ENCODE assay signal across 1 cellular context in genomic region chr22:37107779-37108621, GRCh38.
A peak's percentile ranks its signal among the peaks of the same experiment; 100 is the strongest.
TF ChIP-seq lines count a peak whose summit lies in the region.

No MANE protein-coding gene starts in this region.

TF ChIP-seq in HepG2, 621 proteins besides CTCF, POLR2A, EP300 and RAD21 (continued from another document and continues in another):
- TF ChIP-seq ZNF800 (CRISPR knock-in tag; IDR thresholded peaks at IDR 0.05): no peak
- no peak for TF ChIP-seq SUZ12 (IDR thresholded peaks at IDR 0.05; ENCODE audit: low read depth, low read length)
- no peak for TF ChIP-seq TAF1 (CRISPR knock-in tag; IDR thresholded peaks at IDR 0.05)
- no peak for TF ChIP-seq GATAD1 (CRISPR knock-in tag; IDR thresholded peaks at IDR 0.05)
- TF ChIP-seq ZNF841 (CRISPR knock-in tag; IDR thresholded peaks at IDR 0.05; ENCODE audit: borderline replicate concordance): no peak
- no peak for TF ChIP-seq ZNF784 (CRISPR knock-in tag; IDR thresholded peaks at IDR 0.05; ENCODE audit: borderline replicate concordance)
- no peak for TF ChIP-seq JUN (CRISPR knock-in tag; IDR thresholded peaks at IDR 0.05)
- no peak for TF ChIP-seq PBX3 (CRISPR knock-in tag; IDR thresholded peaks at IDR 0.05; ENCODE audit: borderline replicate concordance)
- TF ChIP-seq ZNF124 (CRISPR knock-in tag; IDR thresholded peaks at IDR 0.05): no peak
- peak; percentile 30; the same call in 1 of the 2 replicates for TF ChIP-seq ZNF710 (CRISPR knock-in tag; IDR thresholded peaks at IDR 0.05; ENCODE audit: borderline replicate concordance)
- TF ChIP-seq ZSCAN25 (CRISPR knock-in tag; IDR thresholded peaks at IDR 0.05): no peak
- no peak for TF ChIP-seq U2AF2 (IDR thresholded peaks at IDR 0.05; ENCODE audit: low read depth, low read length)
- TF ChIP-seq ZNF704 (CRISPR knock-in tag; IDR thresholded peaks at IDR 0.05; ENCODE audit: borderline replicate concordance): no peak
- no peak for TF ChIP-seq ZNF260 (CRISPR knock-in tag; IDR thresholded peaks at IDR 0.05; ENCODE audit: borderline replicate concordance, low read depth)
- TF ChIP-seq ZNF816 (CRISPR knock-in tag; IDR thresholded peaks at IDR 0.05; ENCODE audit: borderline replicate concordance): no peak
- TF ChIP-seq HDAC2 (CRISPR knock-in tag; IDR thresholded peaks at IDR 0.05): peak; percentile 54; the same call in 1 of the 2 replicates
- TF ChIP-seq POLR2G (IDR thresholded peaks at IDR 0.05; ENCODE audit: low read depth, low read length): no peak
- 0 out of 2 replicates have a peak, but pooled peaks have one; percentile 17 for TF ChIP-seq HINFP (CRISPR knock-in tag; IDR thresholded peaks at IDR 0.05; ENCODE audit: low read depth)
- no peak for TF ChIP-seq MLXIP (CRISPR knock-in tag; IDR thresholded peaks at IDR 0.05; ENCODE audit: borderline replicate concordance)
- no peak for TF ChIP-seq ZNF101 (CRISPR knock-in tag; IDR thresholded peaks at IDR 0.05; ENCODE audit: borderline replicate concordance, low read depth)
- TF ChIP-seq SMAD3 (CRISPR knock-in tag; IDR thresholded peaks at IDR 0.05): no peak
- no peak for TF ChIP-seq NBN (conservative IDR thresholded peaks at IDR 0.05)
- TF ChIP-seq MAZ (IDR thresholded peaks at IDR 0.05; ENCODE audit: borderline replicate concordance, low read depth, low read length): no peak
- TF ChIP-seq MAZ (CRISPR knock-in tag; IDR thresholded peaks at IDR 0.05; ENCODE audit: low read depth): no peak
- TF ChIP-seq FOXP1 (IDR thresholded peaks at IDR 0.05): no peak
- TF ChIP-seq FOXP1 (CRISPR knock-in tag; IDR thresholded peaks at IDR 0.05): 0 out of 2 replicates have a peak, but pooled peaks have one; percentile 11
- TF ChIP-seq TBP (CRISPR knock-in tag; IDR thresholded peaks at IDR 0.05): no peak
- TF ChIP-seq ZNF30 (CRISPR knock-in tag; IDR thresholded peaks at IDR 0.05): no peak
- TF ChIP-seq ZNF678 (CRISPR knock-in tag; IDR thresholded peaks at IDR 0.05): no peak
- TF ChIP-seq MXI1 (IDR thresholded peaks at IDR 0.05; ENCODE audit: borderline replicate concordance, low read depth, low read length): no peak
- no peak for TF ChIP-seq CREM (IDR thresholded peaks at IDR 0.05)
- TF ChIP-seq CREM (CRISPR knock-in tag; IDR thresholded peaks at IDR 0.05): no peak
- no peak for TF ChIP-seq MED8 (CRISPR knock-in tag; IDR thresholded peaks at IDR 0.05; ENCODE audit: insufficient replicate concordance)
- no peak for TF ChIP-seq SNAPC4 (CRISPR knock-in tag; IDR thresholded peaks at IDR 0.05)
- TF ChIP-seq ZNF251 (CRISPR knock-in tag; IDR thresholded peaks at IDR 0.05): no peak
- TF ChIP-seq ZXDC (CRISPR knock-in tag; IDR thresholded peaks at IDR 0.05): no peak
- TF ChIP-seq ZNF883 (CRISPR knock-in tag; IDR thresholded peaks at IDR 0.05; ENCODE audit: not compliant biosample characterization): no peak
- TF ChIP-seq THYN1 (CRISPR knock-in tag; IDR thresholded peaks at IDR 0.05; ENCODE audit: borderline replicate concordance, low read depth): no peak
- TF ChIP-seq GATA4 (IDR thresholded peaks at IDR 0.05; ENCODE audit: borderline replicate concordance, low read depth): no peak
- TF ChIP-seq ZNF224 (CRISPR knock-in tag; IDR thresholded peaks at IDR 0.05): no peak
- TF ChIP-seq CSRNP2 (CRISPR knock-in tag; conservative IDR thresholded peaks at IDR 0.05; ENCODE audit: low read depth): no peak
